In the genomic region with DNA sequence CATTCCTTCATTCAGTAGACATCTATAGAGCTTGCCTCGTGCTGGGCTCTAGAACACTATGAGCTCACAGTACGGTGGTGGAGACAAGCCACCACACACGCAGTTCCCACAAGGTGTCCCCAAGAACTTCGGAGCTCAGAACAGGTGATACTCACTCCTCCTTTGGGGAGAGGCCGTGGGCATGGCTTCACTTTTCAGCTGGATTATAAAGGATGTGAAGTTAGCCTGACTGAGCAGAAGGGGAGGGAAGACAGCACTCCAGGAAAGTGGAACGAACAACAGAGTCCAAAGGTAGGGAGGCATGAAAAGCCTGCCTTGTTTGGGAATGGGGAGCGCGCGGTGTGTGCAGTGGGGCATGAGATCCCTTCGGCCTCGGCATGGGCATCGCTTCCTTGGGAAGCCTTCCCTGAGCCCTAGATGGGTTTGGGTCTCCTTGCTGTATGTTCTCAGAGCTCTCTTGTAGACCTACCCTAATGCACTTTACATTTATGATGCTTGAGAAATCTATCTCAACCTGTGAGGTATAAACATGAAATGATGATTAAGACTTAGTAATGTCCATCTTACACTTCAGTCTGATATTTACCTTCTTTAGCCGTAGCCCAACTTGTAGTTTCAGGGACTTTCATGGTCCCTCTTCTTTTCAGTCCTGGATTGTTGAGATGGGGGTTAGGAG, we compare ENCODE assay signal across 9 cellular contexts. TPM values are rescaled to one million over a fixed set of nuclear protein-coding genes. Genes with fewer than 3 reads are reported as not detected.
DNase-seq lines count a peak whose midpoint lies in the region; ATAC-seq and TF ChIP-seq lines count a peak whose summit lies in the region.
"Had no signal": no experiment of that assay in that cellular context is flagged by ENCODE, and none has a peak within 500 bp of the region (broad histone marks: within the 10 kb centered on the region; RNA-seq: fewer than 3 reads in every experiment).

No MANE protein-coding gene starts in this region.

- H3K79me2 ChIP-seq in Loucy (ENCODE audit: insufficient read depth, low read length): peaks cover 56% of the 10 kb centered on the region

- H3K4me3 ChIP-seq in Loucy (ENCODE audit: low read length, poor library complexity, severe bottlenecking) (peak overlapping the region; percentile 79), liver (ENCODE audit: low read depth in 1 of 3, low read length in 3 of 3) (peak overlapping the region; percentile 1 to 65 (median 47)), thyroid gland (replicated peaks in 1 of 3) (peak overlapping the region in 1 of 3 donors; percentile 23)

- peak overlapping the region; percentile 90 for H3K4me2 ChIP-seq in Loucy (ENCODE audit: low read depth, low read length, poor library complexity, severe bottlenecking)

- no peaks in the 10 kb centered on the region for H3K27me3 ChIP-seq in Loucy (ENCODE audit: insufficient read depth, low read length, poor library complexity, severe bottlenecking)
- no peaks in the 10 kb centered on the region for H3K27me3 ChIP-seq in liver (ENCODE audit: control insufficient read depth in 4 of 4, insufficient read depth in 4 of 4, low read length in 3 of 4)
- H3K27me3 ChIP-seq in thyroid gland: no peaks in the 10 kb centered on the region

- peak; percentile 17 for ATAC-seq in GM21825 (IDR thresholded peaks at IDR 0.05; ENCODE audit: unreplicated experiment)

- no peaks in the 10 kb centered on the region for H3K27me3 Mint-ChIP-seq in MCF 10A (ENCODE audit: insufficient read depth, unreplicated experiment)

- H3K9me3 ChIP-seq in Loucy (ENCODE audit: insufficient read depth, low read depth, low read length): no peaks in the 10 kb centered on the region
- H3K9me3 ChIP-seq in liver (ENCODE audit: control insufficient read depth in 4 of 4, low read length in 3 of 4): no peaks in the 10 kb centered on the region
- H3K9me3 ChIP-seq in thyroid gland: no peaks in the 10 kb centered on the region

- 18% methylated on average over 13 of the region's 13 CpGs for WGBS in liver
- 14 to 16% methylated on average over 13 of the region's 13 CpGs for WGBS in thyroid gland, 2 donors

- intact Hi-C loops in MCF 10A (cut with micrococcal nuclease): loop anchor here (1.0 kb wide), 1 partner anchor 246 kb away; the partner anchor contains the start of gene HPS6
- intact Hi-C loops in thyroid gland (cut with DNase I): no loop called here

- no peaks in the 10 kb centered on the region for H3K9me3 Mint-ChIP-seq in MCF 10A (ENCODE audit: unreplicated experiment)

- H3K9me2 ChIP-seq in Loucy (replicated peaks; ENCODE audit: low read depth, low read length): no peaks in the 10 kb centered on the region

- H3K36me3 ChIP-seq in Loucy (ENCODE audit: insufficient read depth, low read length) (no peaks in the 10 kb centered on the region), liver (ENCODE audit: control insufficient read depth in 4 of 4, insufficient read depth in 3 of 4, low read depth in 1 of 4, low read length in 3 of 4) (no peaks in the 10 kb centered on the region), thyroid gland (no peaks in the 10 kb centered on the region)

- peak overlapping the region; percentile 84 for H3K4me3 Mint-ChIP-seq in MCF 10A (ENCODE audit: unreplicated experiment)

- peaks cover 10% of the 10 kb centered on the region for H3K4me1 Mint-ChIP-seq in MCF 10A (ENCODE audit: insufficient read depth, unreplicated experiment)

- no peak for TF ChIP-seq RAD21 in liver (IDR thresholded peaks at IDR 0.05)

- POLR2A ChIA-PET in MCF 10A (lab: Yijun Ruan, JAX): interaction anchor here (0.5 to 4.7 kb wide), 36 partner anchors 8 to 613 kb away, joined by 3 to 56 read pairs (median 5); partner anchors contain the start of genes ARMH3, CUEDC2, DPCD and FBXL15

- H3K36me3 Mint-ChIP-seq in MCF 10A (ENCODE audit: insufficient read depth, unreplicated experiment): peaks cover 15% of the 10 kb centered on the region

- H3K4me1 ChIP-seq in Loucy (ENCODE audit: insufficient read depth, low read length, poor library complexity, severe bottlenecking): peaks cover 43% of the 10 kb centered on the region
- H3K4me1 ChIP-seq in liver (ENCODE audit: control insufficient read depth in 4 of 4, insufficient read depth in 4 of 4, low read length in 3 of 4): peaks cover 6 to 37% (median 21%) of the 10 kb centered on the region in 4 donors
- peaks cover 17 to 22% of the 10 kb centered on the region in 2 donors for H3K4me1 ChIP-seq in thyroid gland

- CTCF ChIA-PET in MCF 10A (lab: Yijun Ruan, JAX): interaction anchor here (0.6 to 3.1 kb wide), 8 partner anchors 8 to 295 kb away, joined by 3 to 16 read pairs (median 4); no protein-coding TSS in a partner anchor

- H4K20me1 ChIP-seq in Loucy (ENCODE audit: insufficient read depth, low read length, poor library complexity, severe bottlenecking): peaks cover 40% of the 10 kb centered on the region

- H2AFZ ChIP-seq in Loucy (ENCODE audit: low read length): peak overlapping the region; percentile 86

- H3K27ac ChIP-seq in liver (ENCODE audit: low read depth in 1 of 2, low read length in 2 of 2) (peak overlapping the region; percentile 82 to 91), thyroid gland (peak overlapping the region; percentile 61 to 97 (median 86))

- H3K9ac ChIP-seq in Loucy (ENCODE audit: low read depth, low read length, poor library complexity, severe bottlenecking) (peak overlapping the region; percentile 76), liver (ENCODE audit: low read depth in 1 of 2, low read length in 2 of 2) (peak overlapping the region in 1 of 2 donors; percentile 92)

- TF ChIP-seq POLR2A in thyroid gland (IDR thresholded peaks at IDR 0.05): no peak

- no peaks in the 10 kb centered on the region for H3F3A ChIP-seq in Loucy (ENCODE audit: low read depth)

- peak; percentile 72 for DNase-seq in NCI-H146 (lab: John Stamatoyannopoulos, UW)
- DNase-seq in NCI-H146 treated with DMSO at 0.1 percent for 48 hours (lab: John Stamatoyannopoulos, UW; ENCODE audit: unreplicated experiment): no peak
- DNase-seq in MCF 10A (ENCODE audit: unreplicated experiment): no peak
- peak; percentile 43 to 47 for DNase-seq in thyroid gland
- DNase-seq in middle frontal gyrus (ENCODE audit: extremely low spot score, low spot score): no peak

- BruUV-seq in MCF 10A (replicated peaks; lab: Mats Ljungman, UMichigan): TSS peak; percentile 71

- no peak for TF ChIP-seq CTCF in Loucy (conservative IDR thresholded peaks at IDR 0.05; ENCODE audit: low read length)
- TF ChIP-seq CTCF in MCF 10A (IDR thresholded peaks at IDR 0.05; ENCODE audit: unreplicated experiment): no peak
- no peak for TF ChIP-seq CTCF in liver (IDR thresholded peaks at IDR 0.05; ENCODE audit: low read depth, low read length, missing input control)
- TF ChIP-seq CTCF in thyroid gland (IDR thresholded peaks at IDR 0.05): no peak

- peak overlapping the region; percentile 89 for H3K27ac Mint-ChIP-seq in MCF 10A (ENCODE audit: low read depth, unreplicated experiment)

TF ChIP-seq in liver, 16 proteins besides CTCF, POLR2A, EP300 and RAD21:
- TF ChIP-seq HNF4A (conservative IDR thresholded peaks at IDR 0.05) (peak in 1 of 2 donors; percentile 42), SP1 (IDR thresholded peaks at IDR 0.05) (peak; percentile 7)
- TF ChIP-seq, protein P1, sequence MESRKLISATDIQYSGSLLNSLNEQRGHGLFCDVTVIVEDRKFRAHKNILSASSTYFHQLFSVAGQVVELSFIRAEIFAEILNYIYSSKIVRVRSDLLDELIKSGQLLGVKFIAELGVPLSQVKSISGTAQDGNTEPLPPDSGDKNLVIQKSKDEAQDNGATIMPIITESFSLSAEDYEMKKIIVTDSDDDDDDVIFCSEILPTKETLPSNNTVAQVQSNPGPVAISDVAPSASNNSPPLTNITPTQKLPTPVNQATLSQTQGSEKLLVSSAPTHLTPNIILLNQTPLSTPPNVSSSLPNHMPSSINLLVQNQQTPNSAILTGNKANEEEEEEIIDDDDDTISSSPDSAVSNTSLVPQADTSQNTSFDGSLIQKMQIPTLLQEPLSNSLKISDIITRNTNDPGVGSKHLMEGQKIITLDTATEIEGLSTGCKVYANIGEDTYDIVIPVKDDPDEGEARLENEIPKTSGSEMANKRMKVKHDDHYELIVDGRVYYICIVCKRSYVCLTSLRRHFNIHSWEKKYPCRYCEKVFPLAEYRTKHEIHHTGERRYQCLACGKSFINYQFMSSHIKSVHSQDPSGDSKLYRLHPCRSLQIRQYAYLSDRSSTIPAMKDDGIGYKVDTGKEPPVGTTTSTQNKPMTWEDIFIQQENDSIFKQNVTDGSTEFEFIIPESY (IDR thresholded peaks at IDR 0.05): no peak

RNA-seq across cellular contexts. Expression of gene OGA, which starts 0.9 kb away (rescaled TPM):
- total RNA-seq in MCF 10A (2022): 96.1 and 115 TPM in 2 replicates
- total RNA-seq in liver: 10 to 100 TPM; 60.5 to 64.3 TPM
- polyA plus RNA-seq in liver: 10 to 100 TPM; 18.0 to 22.2 TPM
- total RNA-seq in thyroid gland: 100 to 1,000 TPM; 114 to 205 (median 157) TPM

RNA-seq across cellular contexts. Expression of gene KCNIP2, which starts 24.5 kb away (rescaled TPM):
- 2.1 and 2.6 TPM in 2 replicates for total RNA-seq in MCF 10A (2022)
- 1 to 10 TPM in 1 of 2 donors, under 1 TPM in 1; 0.98 to 2.0 TPM for total RNA-seq in liver
- polyA plus RNA-seq in liver: under 1 TPM; 0.18 to 0.46 TPM
- 1 to 10 TPM; 1.0 to 3.5 (median 1.4) TPM for total RNA-seq in thyroid gland

RNA-seq across cellular contexts. Expression of gene NPM3, which starts 35.9 kb away (rescaled TPM):
- total RNA-seq in MCF 10A (2022) (120 and 163 TPM in 2 replicates), liver (10 to 100 TPM in 1 of 2 donors, 1 to 10 TPM in 1; 9.3 to 24.9 TPM), thyroid gland (10 to 100 TPM in 3 of 4 donors, 1 to 10 TPM in 1; 9.0 to 27.3 (median 20.7) TPM)
- 10 to 100 TPM in 1 of 2 donors, 1 to 10 TPM in 1; 3.4 to 15.5 TPM for polyA plus RNA-seq in liver

RNA-seq across cellular contexts. Expression of gene FGF8, which starts 43.2 kb away (rescaled TPM):
- not detected in 2 replicates for total RNA-seq in MCF 10A (2022)
- total RNA-seq in liver: under 1 TPM in 1 of 2 donors, not detected in 1; 0.42 TPM
- polyA plus RNA-seq in liver: not detected
- total RNA-seq in thyroid gland: not detected
- total RNA-seq: Daoy had no signal

Comparison
In these comparisons a context has a peak if more than half of its experiments do, and no peak if none do; other contexts are left out.
1. DNase-seq: peak in NCI-H146 (single experiment) and thyroid gland (2 of 2); none in NCI-H146 treated with DMSO at 0.1 percent for 48 hours (single experiment), MCF 10A (single experiment) and middle frontal gyrus (single experiment).